1 cellular context compared by ENCODE assay signal in genomic region chr15:69807752-69808151, GRCh38.
TF ChIP-seq lines count a peak whose summit lies in the region.

No MANE protein-coding gene starts in this region.

TF ChIP-seq in GM23338, 12 proteins besides CTCF, POLR2A, EP300 and RAD21:
- TF ChIP-seq ZNF462 (CRISPR knock-in tag; IDR thresholded peaks at IDR 0.05) (no peak), ZNF114 (CRISPR knock-in tag; IDR thresholded peaks at IDR 0.05) (no peak), REST (IDR thresholded peaks at IDR 0.05; ENCODE audit: unreplicated experiment) (no peak), ZNF331 (CRISPR knock-in tag; IDR thresholded peaks at IDR 0.05; ENCODE audit: low read depth) (no peak), CREB1 (CRISPR knock-in tag; IDR thresholded peaks at IDR 0.05; ENCODE audit: low read depth) (no peak), NANOG (IDR thresholded peaks at IDR 0.05; ENCODE audit: borderline replicate concordance) (no peak), STAT1 (IDR thresholded peaks at IDR 0.05; ENCODE audit: unreplicated experiment) (no peak), POLR2AphosphoS5 (IDR thresholded peaks at IDR 0.05; ENCODE audit: low read depth) (no peak), EZH2phosphoT487 (IDR thresholded peaks at IDR 0.05; ENCODE audit: unreplicated experiment) (no peak), EZH2 (IDR thresholded peaks at IDR 0.05; ENCODE audit: low read depth, unreplicated experiment) (no peak)
